37 cellular contexts compared by ENCODE assay signal in genomic region chr5:96605144-96605543, GRCh38.
"Had no signal": no experiment of that assay in that cellular context is flagged by ENCODE, and none has a peak within 500 bp of the region (broad histone marks: within the 10 kb centered on the region; RNA-seq: fewer than 3 reads in every experiment).

No MANE protein-coding gene starts in this region.

- H3K4me3 Mint-ChIP-seq: activated naive CD4-positive, alpha-beta T cell treated with anti-CD3 and anti-CD28 coated beads for 36 hours; activated naive CD4-positive, alpha-beta T cell treated with anti-CD3 and anti-CD28 coated beads, Interleukin-2, amount 10 ng/mL, durations not matched to agents 7 days and 5 days; activated naive CD4-positive, alpha-beta T cell treated with anti-CD3 and anti-CD28 coated beads, Interleukin-2, amount 50 U/mL, for 24 hours; activated naive CD8-positive, alpha-beta T cell; activated naive CD8-positive, alpha-beta T cell treated with anti-CD3 and anti-CD28 coated beads for 36 hours; activated naive CD8-positive, alpha-beta T cell treated with anti-CD3 and anti-CD28 coated beads, Interleukin-2, amount 10 ng/mL, durations not matched to agents 7 days and 5 days; activated T-cell treated with anti-CD3 and anti-CD28 coated beads, Interleukin-2, amount 50 U/mL, for 24 hours; activated T-cell treated with anti-CD3 and anti-CD28 coated beads, Interleukin-2, amount 50 U/mL, for 4 hours; activated T-cell treated with anti-CD3 and anti-CD28 coated beads, Interleukin-2, amount 50 U/mL, for 72 hours; activated T-helper 1 cell treated with anti-CD3 and anti-CD28 coated beads, Interleukin-12 subunit alpha, Interleukin-12 subunit beta, Interleukin-2, Interleukin-4 antibody, amounts not matched to agents 30 ng/mL and 10 ng/mL and 1 ng/mL, durations not matched to agents 14 hours and 24 hours and 36 hours; activated T-helper 17 cell treated with anti-CD3 and anti-CD28 coated beads, Interleukin-2, amount 50 U/mL, for 72 hours; brain; central memory CD8-positive, alpha-beta T cell had no signal

- H3K9me3 ChIP-seq: adrenal gland, ascending aorta, body of pancreas, breast epithelium had no signal

- ATAC-seq: activated naive CD4-positive, alpha-beta T cell treated with anti-CD3 and anti-CD28 coated beads, Interleukin-2, amount 50 U/mL, for 72 hours; activated T-cell treated with anti-CD3 and anti-CD28 coated beads, Interleukin-2, amount 50 U/mL, for 4 hours; activated T-cell treated with anti-CD3 and anti-CD28 coated beads, Interleukin-2, amount 50 U/mL, for 72 hours; activated T-helper 17 cell treated with anti-CD3 and anti-CD28 coated beads, Interleukin-2, amount 50 U/mL, for 72 hours; body of pancreas had no signal

- H3K4me3 ChIP-seq: adrenal gland, ascending aorta, body of pancreas, breast epithelium, cardiac muscle cell had no signal

- H3K4me1 Mint-ChIP-seq: activated naive CD4-positive, alpha-beta T cell treated with anti-CD3 and anti-CD28 coated beads, Interleukin-2, amount 10 ng/mL, durations not matched to agents 7 days and 5 days; activated naive CD4-positive, alpha-beta T cell treated with anti-CD3 and anti-CD28 coated beads, Interleukin-2, amount 50 U/mL, for 24 hours; activated naive CD8-positive, alpha-beta T cell treated with anti-CD3 and anti-CD28 coated beads for 36 hours; activated T-helper 17 cell treated with anti-CD3 and anti-CD28 coated beads, Interleukin-2, amount 50 U/mL, for 72 hours; central memory CD8-positive, alpha-beta T cell had no signal

- H3K27me3 ChIP-seq: adrenal gland, ascending aorta, body of pancreas, brain microvascular endothelial cell, breast epithelium, cardiac muscle cell had no signal

- H3K27ac ChIP-seq: adrenal gland, ascending aorta, body of pancreas, brain microvascular endothelial cell, breast epithelium, cardiac muscle cell had no signal

- H3K27ac Mint-ChIP-seq: activated naive CD4-positive, alpha-beta T cell treated with anti-CD3 and anti-CD28 coated beads for 36 hours; activated naive CD4-positive, alpha-beta T cell treated with anti-CD3 and anti-CD28 coated beads, Interleukin-2, amount 10 ng/mL, durations not matched to agents 7 days and 5 days; activated naive CD4-positive, alpha-beta T cell treated with anti-CD3 and anti-CD28 coated beads, Interleukin-2, amount 50 U/mL, for 24 hours; activated naive CD4-positive, alpha-beta T cell treated with anti-CD3 and anti-CD28 coated beads, Interleukin-2, amount 50 U/mL, for 72 hours; activated naive CD8-positive, alpha-beta T cell; activated naive CD8-positive, alpha-beta T cell treated with anti-CD3 and anti-CD28 coated beads for 36 hours; activated naive CD8-positive, alpha-beta T cell treated with anti-CD3 and anti-CD28 coated beads, Interleukin-2, amount 10 ng/mL, durations not matched to agents 7 days and 5 days; activated T-cell treated with anti-CD3 and anti-CD28 coated beads, Interleukin-2, amount 50 U/mL, for 24 hours; activated T-cell treated with anti-CD3 and anti-CD28 coated beads, Interleukin-2, amount 50 U/mL, for 72 hours; activated T-helper 1 cell treated with anti-CD3 and anti-CD28 coated beads, Interleukin-12 subunit alpha, Interleukin-12 subunit beta, Interleukin-2, Interleukin-4 antibody, amounts not matched to agents 30 ng/mL and 10 ng/mL and 1 ng/mL, durations not matched to agents 14 hours and 24 hours and 36 hours; activated T-helper 17 cell treated with anti-CD3 and anti-CD28 coated beads, Interleukin-2, amount 50 U/mL, for 72 hours; activated T-helper 2 cell treated with anti-CD3 and anti-CD28 coated beads, Interferon-gamma antibody, Interleukin-2, Interleukin-4, amounts not matched to agents 10 μg/mL and 5 μg/mL and 100 μg/mL, durations not matched to agents 14 hours and 24 hours and 36 hours; brain had no signal

- H3K36me3 Mint-ChIP-seq: activated naive CD4-positive, alpha-beta T cell treated with anti-CD3 and anti-CD28 coated beads, Interleukin-2, amount 10 ng/mL, durations not matched to agents 7 days and 5 days; activated naive CD4-positive, alpha-beta T cell treated with anti-CD3 and anti-CD28 coated beads, Interleukin-2, amount 50 U/mL, for 72 hours; activated naive CD8-positive, alpha-beta T cell; activated naive CD8-positive, alpha-beta T cell treated with anti-CD3 and anti-CD28 coated beads, Interleukin-2, amount 10 ng/mL, durations not matched to agents 7 days and 5 days; brain had no signal

- H3K9me3 Mint-ChIP-seq: activated naive CD4-positive, alpha-beta T cell treated with anti-CD3 and anti-CD28 coated beads for 36 hours; activated naive CD4-positive, alpha-beta T cell treated with anti-CD3 and anti-CD28 coated beads, Interleukin-2, amount 10 ng/mL, durations not matched to agents 7 days and 5 days; activated naive CD8-positive, alpha-beta T cell treated with anti-CD3 and anti-CD28 coated beads, Interleukin-2, amount 10 ng/mL, durations not matched to agents 7 days and 5 days; activated T-cell treated with anti-CD3 and anti-CD28 coated beads, Interleukin-2, amount 50 U/mL, for 24 hours; activated T-helper 1 cell treated with anti-CD3 and anti-CD28 coated beads, Interleukin-12 subunit alpha, Interleukin-12 subunit beta, Interleukin-2, Interleukin-4 antibody, amounts not matched to agents 30 ng/mL and 10 ng/mL and 1 ng/mL, durations not matched to agents 14 hours and 24 hours and 36 hours; activated T-helper 17 cell treated with anti-CD3 and anti-CD28 coated beads, Interleukin-2, amount 50 U/mL, for 72 hours; activated T-helper 2 cell treated with anti-CD3 and anti-CD28 coated beads, Interferon-gamma antibody, Interleukin-2, Interleukin-4, amounts not matched to agents 10 μg/mL and 5 μg/mL and 100 μg/mL, durations not matched to agents 14 hours and 24 hours and 36 hours; central memory CD8-positive, alpha-beta T cell had no signal

- H3K36me3 ChIP-seq: adrenal gland, ascending aorta, brain microvascular endothelial cell, breast epithelium, cardiac muscle cell had no signal

- DNase-seq: activated effector memory CD4-positive, alpha-beta T cell treated with anti-CD3 and anti-CD28 coated beads, Interleukin-2, amount 50 U/mL, for 16 hours; activated effector memory CD4-positive, alpha-beta T cell treated with Interleukin-2 at 50 U/mL for 16 hours; activated gamma-delta T cell; activated gamma-delta T cell treated with Interleukin-2 at 50 U/mL for 16 hours; activated naive CD4-positive, alpha-beta T cell; activated naive CD4-positive, alpha-beta T cell treated with anti-CD3 and anti-CD28 coated beads for 36 hours; activated naive CD4-positive, alpha-beta T cell treated with anti-CD3 and anti-CD28 coated beads, Interleukin-2, amount 10 ng/mL, durations not matched to agents 7 days and 5 days; activated naive CD4-positive, alpha-beta T cell treated with anti-CD3 and anti-CD28 coated beads, Interleukin-2, amount 50 U/mL, for 16 hours; activated naive CD4-positive, alpha-beta T cell treated with Interleukin-2 at 50 U/mL for 16 hours; activated naive CD8-positive, alpha-beta T cell treated with anti-CD3 and anti-CD28 coated beads for 36 hours; activated naive CD8-positive, alpha-beta T cell treated with anti-CD3 and anti-CD28 coated beads, Interleukin-2, amount 10 ng/mL, durations not matched to agents 7 days and 5 days; activated T-cell treated with anti-CD3 and anti-CD28 coated beads, Interleukin-2, amount 50 U/mL, for 1 hour; activated T-cell treated with anti-CD3 and anti-CD28 coated beads, Interleukin-2, amount 50 U/mL, for 24 hours; activated T-cell treated with anti-CD3 and anti-CD28 coated beads, Interleukin-2, amount 50 U/mL, for 4 hours; activated T-cell treated with anti-CD3 and anti-CD28 coated beads, Interleukin-2, amount 50 U/mL, for 48 hours; activated T-cell treated with anti-CD3 and anti-CD28 coated beads, Interleukin-2, amount 50 U/mL, for 72 hours; adrenal gland; amniotic stem cell; amygdala; anterior cingulate cortex; aorta; body of pancreas; brain microvascular endothelial cell; caudate nucleus; central memory CD4-positive, alpha-beta T cell; cerebellar nuclear complex had no signal

- H3K4me1 ChIP-seq: ascending aorta, breast epithelium had no signal
